ENCODE assay signal across 8 cellular contexts in the genomic region with DNA sequence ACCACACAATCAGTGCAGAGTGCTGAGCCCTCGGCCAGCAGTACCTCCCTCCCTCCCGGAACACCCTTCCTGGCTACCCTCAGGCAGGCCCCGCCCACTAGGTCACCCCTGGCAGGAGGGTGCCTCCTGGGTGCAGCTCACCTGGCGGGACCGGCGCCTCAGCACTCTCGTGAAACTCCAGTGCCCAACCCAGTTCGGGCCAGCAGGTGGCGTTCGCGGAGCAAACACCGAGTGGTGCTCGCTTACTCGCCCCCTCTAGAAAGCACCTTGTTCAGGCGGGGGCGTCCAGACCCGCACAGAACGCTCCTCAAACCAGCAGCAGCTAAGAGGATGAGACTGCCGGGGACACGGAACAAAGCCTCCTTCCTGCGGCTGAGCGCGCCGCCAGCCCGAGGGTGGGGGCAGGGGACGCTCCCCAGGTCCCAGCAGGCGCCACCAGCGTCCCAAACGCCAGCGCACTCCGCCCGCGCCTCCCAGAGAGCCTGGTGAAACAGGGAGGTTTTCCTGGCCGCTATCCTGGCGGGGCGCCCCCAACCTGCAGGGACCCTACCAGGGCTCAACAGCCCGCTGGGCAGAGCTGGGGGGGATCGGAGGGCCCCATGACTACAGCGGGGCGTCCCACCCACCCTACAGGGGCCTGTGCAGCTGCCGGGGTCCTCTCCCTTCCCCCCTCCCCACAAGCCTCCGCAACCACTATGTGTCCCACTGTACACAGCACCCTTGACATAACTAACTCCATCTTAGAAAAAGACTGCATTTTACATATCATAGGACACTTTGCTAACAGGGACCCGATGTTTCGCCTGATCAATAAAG. TPM values are rescaled to one million over a fixed set of nuclear protein-coding genes. Genes with fewer than 3 reads are reported as not detected.
DNase-seq lines count a peak whose midpoint lies in the region; ATAC-seq and TF ChIP-seq lines count a peak whose summit lies in the region.

No MANE protein-coding gene starts in this region.

- H3K9me2 ChIP-seq in SK-N-SH: no peaks in the 10 kb centered on the region

- POLR2A ChIA-PET in SK-N-SH (lab: Yijun Ruan, JAX): no interaction called here
- POLR2A ChIA-PET in activated naive CD8-positive, alpha-beta T cell treated with anti-CD3 and anti-CD28 coated beads, Interleukin-2, amount 10 ng/mL, durations not matched to agents 7 days and 5 days (lab: Charles Lee): interaction anchor here (0.6 to 10.3 kb wide), 8 partner anchors 9 to 89 kb away, joined by 3 to 358 read pairs (median 4); partner anchors contain the start of genes MAL and ZNF2

- peaks cover 64% of the 10 kb centered on the region for H3K4me1 Mint-ChIP-seq in activated naive CD8-positive, alpha-beta T cell treated with anti-CD3 and anti-CD28 coated beads, Interleukin-2, amount 10 ng/mL, durations not matched to agents 7 days and 5 days
- peaks cover 9% of the 10 kb centered on the region for H3K4me1 Mint-ChIP-seq in progenitor cell of endocrine pancreas (ENCODE audit: low read depth)

- intact Hi-C loops in heart left ventricle (cut with DNase I) (loop anchor here in 4 of 10 donors (1.0 to 10.0 kb wide), 5 partner anchors 38 to 130 kb away; partner anchors contain the start of genes ZNF892 (in 2 of the 4) and MAL (in 1 of the 4)), upper lobe of right lung (cut with DNase I) (no loop called here)

- no peaks in the 10 kb centered on the region for H3K9me3 Mint-ChIP-seq in activated naive CD8-positive, alpha-beta T cell treated with anti-CD3 and anti-CD28 coated beads, Interleukin-2, amount 10 ng/mL, durations not matched to agents 7 days and 5 days
- H3K9me3 Mint-ChIP-seq in progenitor cell of endocrine pancreas (ENCODE audit: low read depth): no peaks in the 10 kb centered on the region

- no peak for TF ChIP-seq EP300 in SK-N-SH (IDR thresholded peaks at IDR 0.05; ENCODE audit: borderline replicate concordance in 1 of 2, low read depth in 1 of 2, low read length in 1 of 2)

- H3K9me3 ChIP-seq in SK-N-SH (no peaks in the 10 kb centered on the region), heart left ventricle (no peaks in the 10 kb centered on the region), upper lobe of right lung (no peaks in the 10 kb centered on the region)

- TF ChIP-seq CTCF in SK-N-SH (IDR thresholded peaks at IDR 0.05) (peak; percentile 81), heart left ventricle (IDR thresholded peaks at IDR 0.05) (peak; percentile 64 to 85 (median 78)), progenitor cell of endocrine pancreas (IDR thresholded peaks at IDR 0.05; ENCODE audit: unreplicated experiment) (peak; percentile 97), upper lobe of right lung (IDR thresholded peaks at IDR 0.05) (peak; percentile 80)

- H4K20me1 ChIP-seq in SK-N-SH (ENCODE audit: insufficient read depth): no peaks in the 10 kb centered on the region

- TF ChIP-seq POLR2A in heart left ventricle (IDR thresholded peaks at IDR 0.05): no peak

- H3F3A ChIP-seq in SK-N-SH (replicated peaks; ENCODE audit: insufficient read depth): no peaks in the 10 kb centered on the region

- peaks cover 5% of the 10 kb centered on the region for H3K36me3 Mint-ChIP-seq in activated naive CD8-positive, alpha-beta T cell treated with anti-CD3 and anti-CD28 coated beads, Interleukin-2, amount 10 ng/mL, durations not matched to agents 7 days and 5 days
- no peaks in the 10 kb centered on the region for H3K36me3 Mint-ChIP-seq in progenitor cell of endocrine pancreas (ENCODE audit: insufficient read depth)

- peak; percentile 52 for TF ChIP-seq RAD21 in SK-N-SH (IDR thresholded peaks at IDR 0.05; ENCODE audit: low read length)

- peak overlapping the region; percentile 95 for H3K27ac Mint-ChIP-seq in activated naive CD8-positive, alpha-beta T cell treated with anti-CD3 and anti-CD28 coated beads, Interleukin-2, amount 10 ng/mL, durations not matched to agents 7 days and 5 days
- no peak overlapping the region for H3K27ac Mint-ChIP-seq in progenitor cell of endocrine pancreas

- H3K4me1 ChIP-seq in SK-N-SH (ENCODE audit: control insufficient read depth in 1 of 2, insufficient read depth in 2 of 2, low read depth in 1 of 2, low read length in 1 of 2) (peaks cover 0 to 7% of the 10 kb centered on the region in 2 experiments; a peak in 1 of 4 replicates), heart left ventricle (peaks cover 0 to 11% (median 7%) of the 10 kb centered on the region in 12 donors), upper lobe of right lung (peaks cover 31% of the 10 kb centered on the region)

- CTCF ChIA-PET in SK-N-SH (lab: Yijun Ruan, JAX): interaction anchor here (0.5 to 6.8 kb wide), 40 partner anchors 9 to 251 kb away, joined by 3 to 65 read pairs (median 5); partner anchors contain the start of genes MAL, MRPS5 and ZNF2

- peak overlapping the region; percentile 51 to 76 for H3K4me3 ChIP-seq in SK-N-SH (ENCODE audit: low read depth in 2 of 2, low read length in 1 of 2)
- peak overlapping the region in 11 of 12 donors; percentile 9 to 59 (median 46) for H3K4me3 ChIP-seq in heart left ventricle
- H3K4me3 ChIP-seq in upper lobe of right lung: peak overlapping the region; percentile 36

- peak overlapping the region; percentile 86 for H3K4me3 Mint-ChIP-seq in activated naive CD8-positive, alpha-beta T cell treated with anti-CD3 and anti-CD28 coated beads, Interleukin-2, amount 10 ng/mL, durations not matched to agents 7 days and 5 days
- H3K4me3 Mint-ChIP-seq in progenitor cell of endocrine pancreas (ENCODE audit: low read depth): peak overlapping the region; percentile 72

- H3K36me3 ChIP-seq in SK-N-SH (replicated peaks in 1 of 2; ENCODE audit: control insufficient read depth in 1 of 2, insufficient read depth in 2 of 2, low read length in 1 of 2): no peaks in the 10 kb centered on the region
- H3K36me3 ChIP-seq in heart left ventricle: no peaks in the 10 kb centered on the region
- H3K36me3 ChIP-seq in upper lobe of right lung: no peaks in the 10 kb centered on the region

- ATAC-seq in GM21528 (IDR thresholded peaks at IDR 0.05; ENCODE audit: low FRiP score, unreplicated experiment) (peak; percentile 84), heart left ventricle (peak; percentile 64 to 87 (median 75)), upper lobe of right lung (peak; percentile 95)
- ATAC-seq in activated naive CD8-positive, alpha-beta T cell treated with anti-CD3 and anti-CD28 coated beads, Interleukin-2, amount 10 ng/mL, durations not matched to agents 7 days and 5 days (ENCODE audit: low read depth): peak; percentile 71

- H3K27ac ChIP-seq in SK-N-SH (ENCODE audit: low read depth in 2 of 2, low read length in 1 of 2) (no peak overlapping the region), heart left ventricle (no peak overlapping the region), upper lobe of right lung (no peak overlapping the region)

- peaks cover 3% of the 10 kb centered on the region for H3K27me3 Mint-ChIP-seq in activated naive CD8-positive, alpha-beta T cell treated with anti-CD3 and anti-CD28 coated beads, Interleukin-2, amount 10 ng/mL, durations not matched to agents 7 days and 5 days
- H3K27me3 Mint-ChIP-seq in progenitor cell of endocrine pancreas: peaks cover 23% of the 10 kb centered on the region

- H3K27me3 ChIP-seq in SK-N-SH (ENCODE audit: insufficient read depth): peaks cover 70% of the 10 kb centered on the region
- H3K27me3 ChIP-seq in heart left ventricle: peaks cover 0 to 48% (median 21%) of the 10 kb centered on the region in 9 donors
- H3K27me3 ChIP-seq in upper lobe of right lung: no peaks in the 10 kb centered on the region

- H2AFZ ChIP-seq in SK-N-SH (ENCODE audit: low read depth): peak overlapping the region; percentile 56; the same call in 1 of the 2 replicates

- WGBS in SK-N-SH (ENCODE audit: low lambda C conversion rate): 20% methylated on average over 8 of the region's 44 CpGs
- 7 to 17% (median 10%) methylated on average over 17 to 44 of the region's 44 CpGs for WGBS in heart left ventricle, 4 donors

- in situ Hi-C loops in KBM-7 (cut with MboI; ENCODE audit: low pct_unique_long_range_greater_than_20kb, low sequenced_read_pairs): no loop called here

- H3K9ac ChIP-seq in SK-N-SH: no peak overlapping the region

- peak overlapping the region; percentile 88 for H3K4me2 ChIP-seq in SK-N-SH

- peak; percentile 55 for DNase-seq in DMS153 treated with DMSO at 0.1 percent for 48 hours (lab: John Stamatoyannopoulos, UW; ENCODE audit: unreplicated experiment)
- peak; percentile 65 for DNase-seq in KBM-7
- peak; percentile 84 for DNase-seq in SK-N-SH
- DNase-seq in activated naive CD8-positive, alpha-beta T cell treated with anti-CD3 and anti-CD28 coated beads, Interleukin-2, amount 10 ng/mL, durations not matched to agents 7 days and 5 days: peak; percentile 94
- DNase-seq in heart left ventricle: peak; percentile 46 to 85 (median 64)
- DNase-seq in progenitor cell of endocrine pancreas (ENCODE audit: low spot score, unreplicated experiment): peak; percentile 81
- peak; percentile 96 for DNase-seq in upper lobe of right lung

- no peaks in the 10 kb centered on the region for H3K79me2 ChIP-seq in SK-N-SH (ENCODE audit: insufficient read depth)

TF ChIP-seq in SK-N-SH, 30 proteins besides CTCF, POLR2A, EP300 and RAD21 (continues in another document):
- TF ChIP-seq USF2 (IDR thresholded peaks at IDR 0.05; ENCODE audit: borderline replicate concordance, low read depth, low read length): no peak

RNA-seq across cellular contexts. Expression of gene MRPS5, which starts 44.7 kb away (rescaled TPM):
- polyA plus RNA-seq in SK-N-SH (2012; rRNA removed) (32.8 and 40.4 TPM in 2 replicates), heart left ventricle (100 to 1,000 TPM in 1 of 2 donors, 10 to 100 TPM in 1; 95.9 to 116 TPM)
- 32.3 and 33.4 TPM in 2 replicates for polyA plus RNA-seq in SK-N-SH (2012; cell fraction: cytosol; rRNA removed)
- polyA plus RNA-seq in SK-N-SH (2012; cell fraction: nucleus; rRNA removed): 73.1 and 78.0 TPM in 2 replicates
- total RNA-seq in activated naive CD8-positive, alpha-beta T cell treated with anti-CD3 and anti-CD28 coated beads, Interleukin-2, amount 10 ng/mL, durations not matched to agents 7 days and 5 days: 10 to 100 TPM; 75.2 to 79.3 TPM
- total RNA-seq in heart left ventricle (10 to 100 TPM; 52.4 to 80.0 (median 69.7) TPM), progenitor cell of endocrine pancreas (59.8 and 62.5 TPM in 2 replicates), upper lobe of right lung (55.2 TPM)

RNA-seq across cellular contexts. Expression of gene MAL, which starts 51.4 kb away (rescaled TPM):
- polyA plus RNA-seq in SK-N-SH (2012; rRNA removed) (not detected in 2 replicates), heart left ventricle (1 to 10 TPM; 2.3 to 8.4 TPM)
- polyA plus RNA-seq in SK-N-SH (2012; cell fraction: cytosol; rRNA removed): not detected in 2 replicates
- polyA plus RNA-seq in SK-N-SH (2012; cell fraction: nucleus; rRNA removed): not detected in 2 replicates
- 100 to 1,000 TPM; 174 to 184 TPM for total RNA-seq in activated naive CD8-positive, alpha-beta T cell treated with anti-CD3 and anti-CD28 coated beads, Interleukin-2, amount 10 ng/mL, durations not matched to agents 7 days and 5 days
- total RNA-seq in heart left ventricle (10 to 100 TPM in 2 of 9 donors, 1 to 10 TPM in 6, under 1 TPM in 1; 0.97 to 12.7 (median 3.5) TPM), progenitor cell of endocrine pancreas (not detected in 2 replicates), upper lobe of right lung (21.2 TPM)
